Comparison of ENCODE assay signal across 1 cellular context in the genomic region with DNA sequence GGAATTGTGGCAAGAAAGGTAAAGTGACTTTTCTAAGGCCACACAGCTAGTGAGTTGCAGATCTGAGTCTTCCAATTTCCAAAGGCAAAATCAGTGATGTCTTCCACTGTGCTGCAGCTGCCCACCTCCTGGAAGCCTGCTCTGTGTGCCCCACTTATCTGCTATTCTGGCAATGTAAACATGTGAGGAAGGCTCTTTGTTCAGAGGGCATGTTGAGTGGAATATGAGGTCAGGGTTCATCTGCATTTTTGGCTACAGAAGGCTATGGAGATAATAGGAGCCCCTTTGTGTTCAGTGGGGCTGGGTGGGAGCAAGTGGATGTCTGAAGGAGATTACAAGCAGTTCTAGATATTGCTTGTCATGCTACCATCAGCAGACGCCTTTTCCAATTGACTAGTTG.
A peak's percentile ranks its signal among the peaks of the same experiment; 100 is the strongest.
TF ChIP-seq lines count a peak whose summit lies in the region.

No MANE protein-coding gene starts in this region.

TF ChIP-seq in HepG2, 621 proteins besides CTCF, POLR2A, EP300 and RAD21 (continued from another document):
- TF ChIP-seq, protein P1, sequence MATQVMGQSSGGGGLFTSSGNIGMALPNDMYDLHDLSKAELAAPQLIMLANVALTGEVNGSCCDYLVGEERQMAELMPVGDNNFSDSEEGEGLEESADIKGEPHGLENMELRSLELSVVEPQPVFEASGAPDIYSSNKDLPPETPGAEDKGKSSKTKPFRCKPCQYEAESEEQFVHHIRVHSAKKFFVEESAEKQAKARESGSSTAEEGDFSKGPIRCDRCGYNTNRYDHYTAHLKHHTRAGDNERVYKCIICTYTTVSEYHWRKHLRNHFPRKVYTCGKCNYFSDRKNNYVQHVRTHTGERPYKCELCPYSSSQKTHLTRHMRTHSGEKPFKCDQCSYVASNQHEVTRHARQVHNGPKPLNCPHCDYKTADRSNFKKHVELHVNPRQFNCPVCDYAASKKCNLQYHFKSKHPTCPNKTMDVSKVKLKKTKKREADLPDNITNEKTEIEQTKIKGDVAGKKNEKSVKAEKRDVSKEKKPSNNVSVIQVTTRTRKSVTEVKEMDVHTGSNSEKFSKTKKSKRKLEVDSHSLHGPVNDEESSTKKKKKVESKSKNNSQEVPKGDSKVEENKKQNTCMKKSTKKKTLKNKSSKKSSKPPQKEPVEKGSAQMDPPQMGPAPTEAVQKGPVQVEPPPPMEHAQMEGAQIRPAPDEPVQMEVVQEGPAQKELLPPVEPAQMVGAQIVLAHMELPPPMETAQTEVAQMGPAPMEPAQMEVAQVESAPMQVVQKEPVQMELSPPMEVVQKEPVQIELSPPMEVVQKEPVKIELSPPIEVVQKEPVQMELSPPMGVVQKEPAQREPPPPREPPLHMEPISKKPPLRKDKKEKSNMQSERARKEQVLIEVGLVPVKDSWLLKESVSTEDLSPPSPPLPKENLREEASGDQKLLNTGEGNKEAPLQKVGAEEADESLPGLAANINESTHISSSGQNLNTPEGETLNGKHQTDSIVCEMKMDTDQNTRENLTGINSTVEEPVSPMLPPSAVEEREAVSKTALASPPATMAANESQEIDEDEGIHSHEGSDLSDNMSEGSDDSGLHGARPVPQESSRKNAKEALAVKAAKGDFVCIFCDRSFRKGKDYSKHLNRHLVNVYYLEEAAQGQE (IDR thresholded peaks at IDR 0.05; ENCODE audit: borderline replicate concordance in 1 of 2, low read depth in 1 of 2, low read length in 2 of 2) = peak in 1 of 2 experiments; percentile 55; a peak in 2 of 4 replicates
- TF ChIP-seq SOX5 (CRISPR knock-in tag; IDR thresholded peaks at IDR 0.05; ENCODE audit: borderline replicate concordance) (peak; percentile 72), HOXA3 (CRISPR knock-in tag; IDR thresholded peaks at IDR 0.05) (peak; percentile 55), ZNF570 (CRISPR knock-in tag; IDR thresholded peaks at IDR 0.05; ENCODE audit: borderline replicate concordance) (no peak), ZBTB3 (CRISPR knock-in tag; IDR thresholded peaks at IDR 0.05; ENCODE audit: borderline replicate concordance, low read depth) (no peak), ZNF354B (CRISPR knock-in tag; IDR thresholded peaks at IDR 0.05) (no peak), YEATS4 (CRISPR knock-in tag; IDR thresholded peaks at IDR 0.05; ENCODE audit: borderline replicate concordance) (no peak), ZSCAN9 (CRISPR knock-in tag; IDR thresholded peaks at IDR 0.05; ENCODE audit: borderline replicate concordance) (no peak), ZC3H4 (CRISPR knock-in tag; IDR thresholded peaks at IDR 0.05; ENCODE audit: borderline replicate concordance) (no peak), GZF1 (CRISPR knock-in tag; IDR thresholded peaks at IDR 0.05) (no peak), SMARCC2 (IDR thresholded peaks at IDR 0.05) (no peak), ZNF510 (CRISPR knock-in tag; IDR thresholded peaks at IDR 0.05; ENCODE audit: low read depth) (no peak), SP1 (IDR thresholded peaks at IDR 0.05) (no peak), SP1 (CRISPR knock-in tag; IDR thresholded peaks at IDR 0.05) (no peak), ZNF781 (CRISPR knock-in tag; IDR thresholded peaks at IDR 0.05; ENCODE audit: borderline replicate concordance, not compliant biosample characterization) (no peak), PAWR (CRISPR knock-in tag; IDR thresholded peaks at IDR 0.05; ENCODE audit: borderline replicate concordance) (no peak), ZNF136 (CRISPR knock-in tag; IDR thresholded peaks at IDR 0.05; ENCODE audit: low read depth) (no peak), ZFX (CRISPR knock-in tag; IDR thresholded peaks at IDR 0.05; ENCODE audit: low read depth) (no peak), RARA (CRISPR knock-in tag; IDR thresholded peaks at IDR 0.05) (peak; percentile 72), HDAC6 (IDR thresholded peaks at IDR 0.05; ENCODE audit: low read depth, low read length) (no peak), AHR (CRISPR knock-in tag; IDR thresholded peaks at IDR 0.05) (no peak), HNRNPLL (IDR thresholded peaks at IDR 0.05; ENCODE audit: low read depth, low read length, poor library complexity, severe bottlenecking) (no peak), PRPF4 (IDR thresholded peaks at IDR 0.05; ENCODE audit: low read depth, low read length, poor library complexity, severe bottlenecking) (no peak), PPARG (CRISPR knock-in tag; conservative IDR thresholded peaks at IDR 0.05) (peak; percentile 67), ZMYM4 (CRISPR knock-in tag; IDR thresholded peaks at IDR 0.05) (0 out of 2 replicates have a peak, but pooled peaks have one; percentile 61), ZNF720 (CRISPR knock-in tag; IDR thresholded peaks at IDR 0.05) (no peak), MYC (CRISPR knock-in tag; IDR thresholded peaks at IDR 0.05; ENCODE audit: borderline replicate concordance) (no peak), SRSF4 (IDR thresholded peaks at IDR 0.05; ENCODE audit: low read depth, low read length, poor library complexity, severe bottlenecking) (no peak), TCF12 (IDR thresholded peaks at IDR 0.05) (no peak), TCF12 (CRISPR knock-in tag; IDR thresholded peaks at IDR 0.05) (no peak), PAF1 (CRISPR knock-in tag; IDR thresholded peaks at IDR 0.05) (no peak), ZNF839 (CRISPR knock-in tag; IDR thresholded peaks at IDR 0.05; ENCODE audit: borderline replicate concordance) (no peak), CEBPG (CRISPR knock-in tag; IDR thresholded peaks at IDR 0.05) (0 out of 2 replicates have a peak, but pooled peaks have one; percentile 12), ONECUT2 (CRISPR knock-in tag; IDR thresholded peaks at IDR 0.05) (no peak), ZKSCAN8 (CRISPR knock-in tag; IDR thresholded peaks at IDR 0.05; ENCODE audit: borderline replicate concordance) (no peak), ZNF598 (CRISPR knock-in tag; IDR thresholded peaks at IDR 0.05; ENCODE audit: borderline replicate concordance) (no peak), DNMT3B (CRISPR knock-in tag; conservative IDR thresholded peaks at IDR 0.05) (no peak), FOSL2 (CRISPR knock-in tag; IDR thresholded peaks at IDR 0.05) (0 out of 2 replicates have a peak, but pooled peaks have one; percentile 19), ISL2 (CRISPR knock-in tag; IDR thresholded peaks at IDR 0.05) (peak; percentile 62; the same call in 1 of the 2 replicates), DR1 (CRISPR knock-in tag; IDR thresholded peaks at IDR 0.05) (no peak)
- TF ChIP-seq, protein P2, sequence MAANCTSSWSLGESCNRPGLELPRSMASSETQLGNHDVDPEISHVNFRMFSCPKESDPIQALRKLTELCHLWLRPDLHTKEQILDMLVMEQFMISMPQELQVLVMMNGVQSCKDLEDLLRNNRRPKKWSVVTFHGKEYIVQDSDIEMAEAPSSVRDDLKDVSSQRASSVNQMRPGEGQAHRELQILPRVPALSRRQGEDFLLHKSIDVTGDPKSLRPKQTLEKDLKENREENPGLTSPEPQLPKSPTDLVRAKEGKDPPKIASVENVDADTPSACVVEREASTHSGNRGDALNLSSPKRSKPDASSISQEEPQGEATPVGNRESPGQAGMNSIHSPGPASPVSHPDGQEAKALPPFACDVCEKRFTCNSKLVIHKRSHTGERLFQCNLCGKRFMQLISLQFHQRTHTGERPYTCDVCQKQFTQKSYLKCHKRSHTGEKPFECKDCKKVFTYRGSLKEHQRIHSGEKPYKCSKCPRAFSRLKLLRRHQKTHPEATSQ (CRISPR knock-in tag; IDR thresholded peaks at IDR 0.05; ENCODE audit: borderline replicate concordance) = no peak
- TF ChIP-seq, protein P3, sequence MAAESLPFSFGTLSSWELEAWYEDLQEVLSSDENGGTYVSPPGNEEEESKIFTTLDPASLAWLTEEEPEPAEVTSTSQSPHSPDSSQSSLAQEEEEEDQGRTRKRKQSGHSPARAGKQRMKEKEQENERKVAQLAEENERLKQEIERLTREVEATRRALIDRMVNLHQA (CRISPR knock-in tag; IDR thresholded peaks at IDR 0.05) = no peak
- TF ChIP-seq, protein P4, sequence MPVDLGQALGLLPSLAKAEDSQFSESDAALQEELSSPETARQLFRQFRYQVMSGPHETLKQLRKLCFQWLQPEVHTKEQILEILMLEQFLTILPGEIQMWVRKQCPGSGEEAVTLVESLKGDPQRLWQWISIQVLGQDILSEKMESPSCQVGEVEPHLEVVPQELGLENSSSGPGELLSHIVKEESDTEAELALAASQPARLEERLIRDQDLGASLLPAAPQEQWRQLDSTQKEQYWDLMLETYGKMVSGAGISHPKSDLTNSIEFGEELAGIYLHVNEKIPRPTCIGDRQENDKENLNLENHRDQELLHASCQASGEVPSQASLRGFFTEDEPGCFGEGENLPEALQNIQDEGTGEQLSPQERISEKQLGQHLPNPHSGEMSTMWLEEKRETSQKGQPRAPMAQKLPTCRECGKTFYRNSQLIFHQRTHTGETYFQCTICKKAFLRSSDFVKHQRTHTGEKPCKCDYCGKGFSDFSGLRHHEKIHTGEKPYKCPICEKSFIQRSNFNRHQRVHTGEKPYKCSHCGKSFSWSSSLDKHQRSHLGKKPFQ (CRISPR knock-in tag; IDR thresholded peaks at IDR 0.05; ENCODE audit: insufficient replicate concordance) = no peak
- TF ChIP-seq, protein P5, sequence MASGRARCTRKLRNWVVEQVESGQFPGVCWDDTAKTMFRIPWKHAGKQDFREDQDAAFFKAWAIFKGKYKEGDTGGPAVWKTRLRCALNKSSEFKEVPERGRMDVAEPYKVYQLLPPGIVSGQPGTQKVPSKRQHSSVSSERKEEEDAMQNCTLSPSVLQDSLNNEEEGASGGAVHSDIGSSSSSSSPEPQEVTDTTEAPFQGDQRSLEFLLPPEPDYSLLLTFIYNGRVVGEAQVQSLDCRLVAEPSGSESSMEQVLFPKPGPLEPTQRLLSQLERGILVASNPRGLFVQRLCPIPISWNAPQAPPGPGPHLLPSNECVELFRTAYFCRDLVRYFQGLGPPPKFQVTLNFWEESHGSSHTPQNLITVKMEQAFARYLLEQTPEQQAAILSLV (CRISPR knock-in tag; IDR thresholded peaks at IDR 0.05; ENCODE audit: borderline replicate concordance) = no peak
- TF ChIP-seq, protein P6, sequence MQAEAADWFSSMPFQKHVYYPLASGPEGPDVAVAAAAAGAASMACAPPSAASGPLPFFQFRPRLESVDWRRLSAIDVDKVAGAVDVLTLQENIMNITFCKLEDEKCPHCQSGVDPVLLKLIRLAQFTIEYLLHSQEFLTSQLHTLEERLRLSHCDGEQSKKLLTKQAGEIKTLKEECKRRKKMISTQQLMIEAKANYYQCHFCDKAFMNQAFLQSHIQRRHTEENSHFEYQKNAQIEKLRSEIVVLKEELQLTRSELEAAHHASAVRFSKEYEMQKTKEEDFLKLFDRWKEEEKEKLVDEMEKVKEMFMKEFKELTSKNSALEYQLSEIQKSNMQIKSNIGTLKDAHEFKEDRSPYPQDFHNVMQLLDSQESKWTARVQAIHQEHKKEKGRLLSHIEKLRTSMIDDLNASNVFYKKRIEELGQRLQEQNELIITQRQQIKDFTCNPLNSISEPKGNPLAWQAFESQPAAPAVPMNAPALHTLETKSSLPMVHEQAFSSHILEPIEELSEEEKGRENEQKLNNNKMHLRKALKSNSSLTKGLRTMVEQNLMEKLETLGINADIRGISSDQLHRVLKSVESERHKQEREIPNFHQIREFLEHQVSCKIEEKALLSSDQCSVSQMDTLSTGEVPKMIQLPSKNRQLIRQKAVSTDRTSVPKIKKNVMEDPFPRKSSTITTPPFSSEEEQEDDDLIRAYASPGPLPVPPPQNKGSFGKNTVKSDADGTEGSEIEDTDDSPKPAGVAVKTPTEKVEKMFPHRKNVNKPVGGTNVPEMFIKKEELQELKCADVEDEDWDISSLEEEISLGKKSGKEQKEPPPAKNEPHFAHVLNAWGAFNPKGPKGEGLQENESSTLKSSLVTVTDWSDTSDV (CRISPR knock-in tag; IDR thresholded peaks at IDR 0.05) = no peak
- TF ChIP-seq, protein P7, sequence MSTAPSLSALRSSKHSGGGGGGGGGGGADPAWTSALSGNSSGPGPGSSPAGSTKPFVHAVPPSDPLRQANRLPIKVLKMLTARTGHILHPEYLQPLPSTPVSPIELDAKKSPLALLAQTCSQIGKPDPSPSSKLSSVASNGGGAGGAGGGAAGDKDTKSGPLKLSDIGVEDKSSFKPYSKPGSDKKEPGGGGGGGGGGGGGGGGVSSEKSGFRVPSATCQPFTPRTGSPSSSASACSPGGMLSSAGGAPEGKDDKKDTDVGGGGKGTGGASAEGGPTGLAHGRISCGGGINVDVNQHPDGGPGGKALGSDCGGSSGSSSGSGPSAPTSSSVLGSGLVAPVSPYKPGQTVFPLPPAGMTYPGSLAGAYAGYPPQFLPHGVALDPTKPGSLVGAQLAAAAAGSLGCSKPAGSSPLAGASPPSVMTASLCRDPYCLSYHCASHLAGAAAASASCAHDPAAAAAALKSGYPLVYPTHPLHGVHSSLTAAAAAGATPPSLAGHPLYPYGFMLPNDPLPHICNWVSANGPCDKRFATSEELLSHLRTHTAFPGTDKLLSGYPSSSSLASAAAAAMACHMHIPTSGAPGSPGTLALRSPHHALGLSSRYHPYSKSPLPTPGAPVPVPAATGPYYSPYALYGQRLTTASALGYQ (CRISPR knock-in tag; IDR thresholded peaks at IDR 0.05) = no peak
- TF ChIP-seq, protein P8, sequence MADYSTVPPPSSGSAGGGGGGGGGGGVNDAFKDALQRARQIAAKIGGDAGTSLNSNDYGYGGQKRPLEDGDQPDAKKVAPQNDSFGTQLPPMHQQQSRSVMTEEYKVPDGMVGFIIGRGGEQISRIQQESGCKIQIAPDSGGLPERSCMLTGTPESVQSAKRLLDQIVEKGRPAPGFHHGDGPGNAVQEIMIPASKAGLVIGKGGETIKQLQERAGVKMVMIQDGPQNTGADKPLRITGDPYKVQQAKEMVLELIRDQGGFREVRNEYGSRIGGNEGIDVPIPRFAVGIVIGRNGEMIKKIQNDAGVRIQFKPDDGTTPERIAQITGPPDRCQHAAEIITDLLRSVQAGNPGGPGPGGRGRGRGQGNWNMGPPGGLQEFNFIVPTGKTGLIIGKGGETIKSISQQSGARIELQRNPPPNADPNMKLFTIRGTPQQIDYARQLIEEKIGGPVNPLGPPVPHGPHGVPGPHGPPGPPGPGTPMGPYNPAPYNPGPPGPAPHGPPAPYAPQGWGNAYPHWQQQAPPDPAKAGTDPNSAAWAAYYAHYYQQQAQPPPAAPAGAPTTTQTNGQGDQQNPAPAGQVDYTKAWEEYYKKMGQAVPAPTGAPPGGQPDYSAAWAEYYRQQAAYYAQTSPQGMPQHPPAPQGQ (CRISPR knock-in tag; IDR thresholded peaks at IDR 0.05; ENCODE audit: borderline replicate concordance) = no peak
- TF ChIP-seq, protein P9, sequence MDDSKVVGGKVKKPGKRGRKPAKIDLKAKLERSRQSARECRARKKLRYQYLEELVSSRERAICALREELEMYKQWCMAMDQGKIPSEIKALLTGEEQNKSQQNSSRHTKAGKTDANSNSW (CRISPR knock-in tag; IDR thresholded peaks at IDR 0.05; ENCODE audit: borderline replicate concordance) = no peak
